1 cellular context compared by ENCODE assay signal in genomic region chr11:63879598-63879997, GRCh38.
TF ChIP-seq lines count a peak whose summit lies in the region.

No MANE protein-coding gene starts in this region.

TF ChIP-seq in GM23338, 12 proteins besides CTCF, POLR2A, EP300 and RAD21 (continued from another document):
- TF ChIP-seq ZNF462 (CRISPR knock-in tag; IDR thresholded peaks at IDR 0.05) = no peak
- TF ChIP-seq REST (IDR thresholded peaks at IDR 0.05; ENCODE audit: unreplicated experiment) = no peak
- no peak for TF ChIP-seq POLR2AphosphoS5 (IDR thresholded peaks at IDR 0.05; ENCODE audit: low read depth)
- no peak for TF ChIP-seq EZH2 (IDR thresholded peaks at IDR 0.05; ENCODE audit: low read depth, unreplicated experiment)
- no peak for TF ChIP-seq ZNF114 (CRISPR knock-in tag; IDR thresholded peaks at IDR 0.05)
- no peak for TF ChIP-seq JUNB (IDR thresholded peaks at IDR 0.05; ENCODE audit: unreplicated experiment)
- TF ChIP-seq EZH2phosphoT487 (IDR thresholded peaks at IDR 0.05; ENCODE audit: unreplicated experiment) = no peak
- no peak for TF ChIP-seq ZNF331 (CRISPR knock-in tag; IDR thresholded peaks at IDR 0.05; ENCODE audit: low read depth)
